9 cellular contexts compared by ENCODE assay signal in the genomic region with DNA sequence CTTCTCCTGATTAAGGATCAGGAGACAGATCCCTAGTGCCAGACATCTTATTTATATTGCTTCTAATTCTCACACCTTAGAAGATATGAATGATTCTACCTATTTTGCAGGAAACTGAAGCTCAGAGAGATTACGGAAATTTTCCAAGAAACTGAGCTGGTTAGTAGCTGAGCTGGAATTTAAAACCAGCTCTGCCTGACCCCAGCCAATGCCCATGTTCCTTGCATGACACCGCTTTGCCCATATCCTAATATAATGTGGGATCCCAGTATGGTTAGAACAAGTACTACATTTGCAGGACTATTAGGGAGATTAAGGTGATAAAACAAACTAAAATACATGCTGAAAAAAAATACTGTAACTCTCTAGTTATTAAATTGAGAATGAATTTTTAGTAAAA. TPM values are rescaled to one million over a fixed set of nuclear protein-coding genes. Genes with fewer than 3 reads are reported as not detected.
DNase-seq lines count a peak whose midpoint lies in the region; ATAC-seq and TF ChIP-seq lines count a peak whose summit lies in the region.
"Had no signal": no experiment of that assay in that cellular context is flagged by ENCODE, and none has a peak within 500 bp of the region (broad histone marks: within the 10 kb centered on the region; RNA-seq: fewer than 3 reads in every experiment).

No MANE protein-coding gene starts in this region.

- no peaks in the 10 kb centered on the region for H3K27me3 ChIP-seq in Loucy (ENCODE audit: insufficient read depth, low read length, poor library complexity, severe bottlenecking)
- no peaks in the 10 kb centered on the region for H3K27me3 ChIP-seq in parathyroid adenoma (ENCODE audit: control insufficient read depth, insufficient read depth, low read length)

- ATAC-seq in HG02938 (IDR thresholded peaks at IDR 0.05; ENCODE audit: unreplicated experiment): no peak

- H3K36me3 ChIP-seq in Loucy (ENCODE audit: insufficient read depth, low read length) (no peaks in the 10 kb centered on the region), parathyroid adenoma (ENCODE audit: control insufficient read depth, insufficient read depth, low read length) (no peaks in the 10 kb centered on the region)

- H3F3A ChIP-seq in Loucy (ENCODE audit: low read depth): no peaks in the 10 kb centered on the region

- H2AFZ ChIP-seq in Loucy (ENCODE audit: low read length) (no peak overlapping the region), parathyroid adenoma (no peak overlapping the region)

- H3K4me3 ChIP-seq in Loucy (ENCODE audit: low read length, poor library complexity, severe bottlenecking) (peak overlapping the region; percentile 92), parathyroid adenoma (ENCODE audit: low read depth, low read length) (peak overlapping the region; percentile 83)

- no peaks in the 10 kb centered on the region for H3K9me2 ChIP-seq in Loucy (replicated peaks; ENCODE audit: low read depth, low read length)

- H3K79me2 ChIP-seq in Loucy (ENCODE audit: insufficient read depth, low read length) (peaks cover 83% of the 10 kb centered on the region), parathyroid adenoma (peaks cover 35% of the 10 kb centered on the region)

- no peak for TF ChIP-seq CTCF in Loucy (conservative IDR thresholded peaks at IDR 0.05; ENCODE audit: low read length)
- TF ChIP-seq CTCF in parathyroid adenoma (IDR thresholded peaks at IDR 0.05): no peak

- H3K27ac ChIP-seq in parathyroid adenoma: no peak overlapping the region

- H3K4me2 ChIP-seq in Loucy (ENCODE audit: low read depth, low read length, poor library complexity, severe bottlenecking) (peak overlapping the region; percentile 74), parathyroid adenoma (ENCODE audit: low read length) (peak overlapping the region; percentile 71)

- peak overlapping the region; percentile 87 for H3K9ac ChIP-seq in Loucy (ENCODE audit: low read depth, low read length, poor library complexity, severe bottlenecking)
- H3K9ac ChIP-seq in parathyroid adenoma: no peak overlapping the region

- DNase-seq in EH (ENCODE audit: low read depth): peak; percentile 38
- DNase-seq in dermis blood vessel endothelial cell: peak; percentile 32
- DNase-seq in HuH-7 (ENCODE audit: low spot score): no peak
- DNase-seq in NCI-H345 treated with DMSO at 0.1 percent for 48 hours (lab: John Stamatoyannopoulos, UW; ENCODE audit: unreplicated experiment): no peak
- no peak for DNase-seq in MV-4-11 (lab: John Stamatoyannopoulos, UW)
- DNase-seq: NCI-H1694 treated with DMSO at 0.1 percent for 48 hours had no signal

- H4K20me1 ChIP-seq in Loucy (ENCODE audit: insufficient read depth, low read length, poor library complexity, severe bottlenecking): peaks cover 66% of the 10 kb centered on the region

- H3K9me3 ChIP-seq in Loucy (ENCODE audit: insufficient read depth, low read depth, low read length) (no peaks in the 10 kb centered on the region), parathyroid adenoma (ENCODE audit: control insufficient read depth, low read length) (no peaks in the 10 kb centered on the region)

- H3K4me1 ChIP-seq in Loucy (ENCODE audit: insufficient read depth, low read length, poor library complexity, severe bottlenecking) (peaks cover 66% of the 10 kb centered on the region), parathyroid adenoma (peaks cover 9% of the 10 kb centered on the region)

RNA-seq across cellular contexts. Expression of gene TMEM30A, which starts 1.9 kb away (rescaled TPM):
- total RNA-seq in dermis blood vessel endothelial cell: 282 and 305 TPM in 2 replicates

RNA-seq across cellular contexts. Expression of gene COX7A2, which starts 39.1 kb away (rescaled TPM):
- 55.8 and 324 TPM in 2 replicates for total RNA-seq in dermis blood vessel endothelial cell

Comparison
In these comparisons a context has a peak if more than half of its experiments do, and no peak if none do; other contexts are left out.
1. DNase-seq: peak in EH (single experiment) and dermis blood vessel endothelial cell (single experiment); none in HuH-7 (single experiment), NCI-H345 treated with DMSO at 0.1 percent for 48 hours (single experiment) and MV-4-11 (single experiment).